Comparison of ENCODE assay signal across 8 cellular contexts in the genomic region with DNA sequence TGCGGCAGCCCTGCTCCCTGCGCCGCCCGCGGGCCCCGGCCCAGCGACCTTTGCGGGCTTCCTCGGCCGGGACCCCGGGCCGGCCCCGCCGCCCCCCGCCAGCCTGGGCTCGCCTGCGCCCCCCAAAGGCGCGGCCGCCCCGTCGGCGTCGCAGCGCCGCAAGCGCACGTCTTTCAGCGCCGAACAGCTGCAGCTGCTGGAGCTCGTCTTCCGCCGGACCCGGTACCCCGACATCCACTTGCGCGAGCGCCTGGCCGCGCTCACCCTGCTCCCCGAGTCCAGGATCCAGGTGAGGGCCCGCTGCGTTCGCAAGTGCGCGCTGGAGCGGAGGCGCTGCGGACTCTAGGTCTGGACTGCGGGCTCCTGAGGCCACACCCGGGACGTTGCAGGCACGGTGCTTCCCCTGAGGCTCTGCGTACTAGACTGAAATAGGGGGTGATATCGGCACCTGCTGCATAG. TPM values are rescaled to one million over a fixed set of nuclear protein-coding genes. Genes with fewer than 3 reads are reported as not detected.
A peak's percentile ranks its signal among the peaks of the same experiment; 100 is the strongest.
DNase-seq lines count a peak whose midpoint lies in the region; TF ChIP-seq lines count a peak whose summit lies in the region.

No MANE protein-coding gene starts in this region.

- peak overlapping the region; percentile 17 for H3K4ac ChIP-seq in mesendoderm (ENCODE audit: low read depth, low read length)

- H3K27me3 ChIP-seq in HAP-1 (ENCODE audit: low read depth): no peaks in the 10 kb centered on the region
- H3K27me3 ChIP-seq in brain microvascular endothelial cell (replicated peaks): no peaks in the 10 kb centered on the region
- H3K27me3 ChIP-seq in mesendoderm (ENCODE audit: insufficient read depth, low read length, poor library complexity): no peaks in the 10 kb centered on the region

- H3K18ac ChIP-seq in mesendoderm (ENCODE audit: low read length): peak overlapping the region; percentile 44

- peak overlapping the region; percentile 92 for H3K23ac ChIP-seq in mesendoderm (ENCODE audit: low read length)

- intact Hi-C loops in posterior vena cava (cut with DNase I): no loop called here

- no peak overlapping the region for H3K27ac ChIP-seq in brain microvascular endothelial cell
- H3K27ac ChIP-seq in mesendoderm (ENCODE audit: low read depth, low read length): peak overlapping the region; percentile 86

- no peak for TF ChIP-seq CTCF in NB4 (IDR thresholded peaks at IDR 0.05; ENCODE audit: low read depth, low read length)
- no peak for TF ChIP-seq CTCF in brain microvascular endothelial cell (IDR thresholded peaks at IDR 0.05; ENCODE audit: low read depth, low read length, missing control alignments)

- no peak overlapping the region for H4K5ac ChIP-seq in mesendoderm (ENCODE audit: low read length)

- H3K9me3 ChIP-seq in HAP-1: no peaks in the 10 kb centered on the region

- peak overlapping the region; percentile 97 for H3K56ac ChIP-seq in mesendoderm (ENCODE audit: low read length)

- peaks cover 4% of the 10 kb centered on the region for H3K79me1 ChIP-seq in mesendoderm (ENCODE audit: low read length)

- no peak overlapping the region for H2BK15ac ChIP-seq in mesendoderm (replicated peaks; ENCODE audit: low read depth)

- DNase-seq in activated naive CD4-positive, alpha-beta T cell treated with Interleukin-2 at 50 U/mL for 16 hours: peak; percentile 8
- no peak for DNase-seq in activated naive CD4-positive, alpha-beta T cell treated with anti-CD3 and anti-CD28 coated beads, Interleukin-2, amount 50 U/mL, for 16 hours
- DNase-seq in HAP-1 (ENCODE audit: low spot score in 2 of 2) (peak in 1 of 2 experiments; percentile 55), NB4 (ENCODE audit: low read depth) (no peak), brain microvascular endothelial cell (no peak), mesendoderm (peak; percentile 57), posterior vena cava (ENCODE audit: low spot score) (no peak), cerebellar nuclear complex (lab: John Stamatoyannopoulos, UW) (no peak)

- H2AK5ac ChIP-seq in mesendoderm (ENCODE audit: low read length): no peak overlapping the region

- peaks cover 24% of the 10 kb centered on the region for H3K79me2 ChIP-seq in mesendoderm (ENCODE audit: control insufficient read depth, insufficient read depth, low read length)

- no peak overlapping the region for H4K8ac ChIP-seq in mesendoderm (ENCODE audit: low read depth, low read length)

- no peak for TF ChIP-seq POLR2A in NB4 (IDR thresholded peaks at IDR 0.05; ENCODE audit: extremely low read depth, insufficient read length)

- peak overlapping the region; percentile 91 for H3K9ac ChIP-seq in mesendoderm (ENCODE audit: low read length)

- no peak overlapping the region for H2BK120ac ChIP-seq in mesendoderm (ENCODE audit: low read depth, low read length)

- H3K36me3 ChIP-seq in HAP-1 (replicated peaks): no peaks in the 10 kb centered on the region; the same call in 1 of the 2 replicates
- H3K36me3 ChIP-seq in brain microvascular endothelial cell (replicated peaks): no peaks in the 10 kb centered on the region
- peaks cover 10% of the 10 kb centered on the region for H3K36me3 ChIP-seq in mesendoderm (ENCODE audit: control insufficient read depth, insufficient read depth, low read length)

- in situ Hi-C loops in HAP-1 (cut with MboI; ENCODE audit: low sequenced_read_pairs): no loop called here
- in situ Hi-C loops in brain microvascular endothelial cell (cut with HindIII; ENCODE audit: low pct_ligation_motif_present, low sequenced_read_pairs): no loop called here

- peak overlapping the region; percentile 9 for H3K4me2 ChIP-seq in mesendoderm (ENCODE audit: low read length)

- H3K4me3 ChIP-seq in HAP-1 (peak overlapping the region; percentile 52), NB4 (ENCODE audit: low read depth, low read length) (peak overlapping the region; percentile 16), brain microvascular endothelial cell (ENCODE audit: low read depth, low read length) (peak overlapping the region; percentile 58), mesendoderm (ENCODE audit: low read length) (peak overlapping the region; percentile 75)

- H3K4me1 ChIP-seq in HAP-1 (no peaks in the 10 kb centered on the region; the same call in 1 of the 2 replicates), mesendoderm (ENCODE audit: control insufficient read depth, low read depth, low read length) (peaks cover 12% of the 10 kb centered on the region)

- H2BK5ac ChIP-seq in mesendoderm (ENCODE audit: low read length): peak overlapping the region; percentile 94

- WGBS in mesendoderm (ENCODE audit: extremely low coverage, insufficient coverage, low lambda C conversion rate): no CpG with 5 or more reads among the region's 55 CpGs

RNA-seq across cellular contexts. Expression of gene MIXL1, which starts 0.4 kb away (rescaled TPM):
- polyA plus RNA-seq in mesendoderm (2013, experiment 1 of 2): 950 TPM
- 825 TPM for polyA plus RNA-seq in mesendoderm (2013, experiment 2 of 2)
- not detected for total RNA-seq in posterior vena cava

RNA-seq across cellular contexts. Expression of gene ACBD3, which starts 37.3 kb away (rescaled TPM):
- polyA plus RNA-seq in mesendoderm (2013, experiment 1 of 2): 29.2 TPM
- polyA plus RNA-seq in mesendoderm (2013, experiment 2 of 2): 28.6 TPM
- total RNA-seq in posterior vena cava: 10 to 100 TPM; 44.0 to 48.2 TPM

Comparison
In these comparisons a context has a peak if more than half of its experiments do, and no peak if none do; other contexts are left out.
1. DNase-seq: peak in activated naive CD4-positive, alpha-beta T cell treated with Interleukin-2 at 50 U/mL for 16 hours (single experiment) and mesendoderm (single experiment); none in activated naive CD4-positive, alpha-beta T cell treated with anti-CD3 and anti-CD28 coated beads, Interleukin-2, amount 50 U/mL, for 16 hours (single experiment), NB4 (single experiment), brain microvascular endothelial cell (single experiment), posterior vena cava (single experiment) and cerebellar nuclear complex (0 of 2).
2. H3K4me3 ChIP-seq: peak in every context shown above with its lines; median percentile 75 in mesendoderm; 58 in brain microvascular endothelial cell; 52 in HAP-1; 16 in NB4.